In genomic region chr1:19087017-19087736, GRCh38 we compare ENCODE assay signal across 15 cellular contexts.
DNase-seq lines count a peak whose midpoint lies in the region; ATAC-seq and TF ChIP-seq lines count a peak whose summit lies in the region.
"Had no signal": no experiment of that assay in that cellular context is flagged by ENCODE, and none has a peak within 500 bp of the region (broad histone marks: within the 10 kb centered on the region; RNA-seq: fewer than 3 reads in every experiment).

No MANE protein-coding gene starts in this region.

- H3K4me1 Mint-ChIP-seq in CD8-positive, alpha-beta T cell (ENCODE audit: low read depth) = no peaks in the 10 kb centered on the region

- H3K36me3 ChIP-seq in upper lobe of right lung = peaks cover 98% of the 10 kb centered on the region
- H3K36me3 ChIP-seq in CD8-positive, alpha-beta T cell (ENCODE audit: insufficient read depth, low read length) = peaks cover 85% of the 10 kb centered on the region
- H3K36me3 ChIP-seq: ovary had no signal

- no peak overlapping the region for H3K4me3 Mint-ChIP-seq in CD8-positive, alpha-beta T cell

- no peaks in the 10 kb centered on the region for H3K9me3 ChIP-seq in upper lobe of right lung
- no peaks in the 10 kb centered on the region for H3K9me3 ChIP-seq in CD8-positive, alpha-beta T cell (ENCODE audit: low read length)
- H3K9me3 ChIP-seq: adrenal gland, ovary had no signal

- no peaks in the 10 kb centered on the region for H3K27me3 Mint-ChIP-seq in CD8-positive, alpha-beta T cell (ENCODE audit: low read depth)

- intact Hi-C loops in upper lobe of right lung (cut with DNase I) = loop anchor here (10.0 kb wide), 1 partner anchor 182 kb away; the partner anchor contains the start of gene ALDH4A1
- intact Hi-C loops in CD8-positive, alpha-beta T cell (cut with DNase I, micrococcal nuclease) = no loop called here

- peak overlapping the region; percentile 33 to 67 for H3K27ac Mint-ChIP-seq in activated naive CD4-positive, alpha-beta T cell treated with anti-CD3 and anti-CD28 coated beads, Interleukin-2, amount 50 U/mL, for 72 hours
- no peak overlapping the region for H3K27ac Mint-ChIP-seq in CD8-positive, alpha-beta T cell

- peaks cover 33 to 35% of the 10 kb centered on the region in 2 donors for H3K36me3 Mint-ChIP-seq in activated naive CD4-positive, alpha-beta T cell treated with anti-CD3 and anti-CD28 coated beads, Interleukin-2, amount 50 U/mL, for 72 hours
- peaks cover 95% of the 10 kb centered on the region for H3K36me3 Mint-ChIP-seq in CD8-positive, alpha-beta T cell

- POLR2A ChIA-PET in CD8-positive, alpha-beta T cell (lab: Charles Lee) = interaction anchor here (1.7 kb wide), 1 partner anchor 18 kb away, joined by 4 read pairs; no protein-coding TSS in a partner anchor

- peaks cover 12% of the 10 kb centered on the region for H3K4me1 ChIP-seq in upper lobe of right lung
- no peaks in the 10 kb centered on the region for H3K4me1 ChIP-seq in CD8-positive, alpha-beta T cell (ENCODE audit: insufficient read depth, low read length)
- H3K4me1 ChIP-seq: adrenal gland had no signal

- no peak for ATAC-seq in activated naive CD4-positive, alpha-beta T cell treated with anti-CD3 and anti-CD28 coated beads, Interleukin-2, amount 50 U/mL, for 72 hours
- ATAC-seq in left lobe of liver = peak; percentile 66
- ATAC-seq in upper lobe of right lung = peak; percentile 51
- ATAC-seq in CD8-positive, alpha-beta T cell = no peak
- ATAC-seq: K562 had no signal

- H3K27me3 ChIP-seq in upper lobe of right lung = no peaks in the 10 kb centered on the region
- no peaks in the 10 kb centered on the region for H3K27me3 ChIP-seq in CD8-positive, alpha-beta T cell (ENCODE audit: insufficient read depth, low read length)
- H3K27me3 ChIP-seq: adrenal gland, ovary had no signal

- DNase-seq in activated naive CD4-positive, alpha-beta T cell treated with anti-CD3 and anti-CD28 coated beads, Interleukin-2, amount 50 U/mL, for 72 hours (ENCODE audit: low spot score in 2 of 2) = no peak
- no peak for DNase-seq in activated naive CD4-positive, alpha-beta T cell (lab: John Stamatoyannopoulos, UW)
- DNase-seq in left lobe of liver (ENCODE audit: low spot score) (no peak), upper lobe of right lung (no peak), SW 1271 (lab: John Stamatoyannopoulos, UW) (no peak), NCI-H187 treated with DMSO at 0.1 percent for 48 hours (lab: John Stamatoyannopoulos, UW) (no peak)
- no peak for DNase-seq in CD8-positive, alpha-beta T cell
- DNase-seq: mesendoderm, NCI-H1417, ovary, trophoblast cell had no signal

- H3K27ac ChIP-seq in VCaP (peak overlapping the region; percentile 100), upper lobe of right lung (peak overlapping the region; percentile 11)
- H3K27ac ChIP-seq in CD8-positive, alpha-beta T cell (ENCODE audit: low read depth, low read length) = no peak overlapping the region
- H3K27ac ChIP-seq: adrenal gland, coronary artery, ovary had no signal

- TF ChIP-seq CTCF in VCaP (conservative IDR thresholded peaks at IDR 0.05) = no peak
- TF ChIP-seq CTCF in upper lobe of right lung (IDR thresholded peaks at IDR 0.05) = no peak
- no peak for TF ChIP-seq CTCF in CD8-positive, alpha-beta T cell (IDR thresholded peaks at IDR 0.05)

- CTCF ChIA-PET in CD8-positive, alpha-beta T cell (lab: Charles Lee) = interaction anchor here (1.5 to 1.8 kb wide), 3 partner anchors 13 to 174 kb away, joined by 3 to 6 read pairs (median 6); no protein-coding TSS in a partner anchor

- H3K4me3 ChIP-seq in upper lobe of right lung = no peak overlapping the region
- no peak overlapping the region for H3K4me3 ChIP-seq in CD8-positive, alpha-beta T cell (ENCODE audit: low read depth, low read length)
- H3K4me3 ChIP-seq: adrenal gland, coronary artery, K562, ovary had no signal

- no peaks in the 10 kb centered on the region for H3K9me3 Mint-ChIP-seq in activated naive CD4-positive, alpha-beta T cell treated with anti-CD3 and anti-CD28 coated beads, Interleukin-2, amount 50 U/mL, for 72 hours
- H3K9me3 Mint-ChIP-seq in CD8-positive, alpha-beta T cell = no peaks in the 10 kb centered on the region

Comparison
In these comparisons a context has a peak if more than half of its experiments do, and no peak if none do; other contexts are left out.
1. ATAC-seq: peak in left lobe of liver (single experiment) and upper lobe of right lung (single experiment); none in activated naive CD4-positive, alpha-beta T cell treated with anti-CD3 and anti-CD28 coated beads, Interleukin-2, amount 50 U/mL, for 72 hours (0 of 2) and CD8-positive, alpha-beta T cell (single experiment).